In genomic region chr5:115033861-115034260, GRCh38 we compare ENCODE assay signal across 9 cellular contexts.
DNase-seq lines count a peak whose midpoint lies in the region; ATAC-seq, FAIRE-seq and TF ChIP-seq lines count a peak whose summit lies in the region.
"Had no signal": no experiment of that assay in that cellular context is flagged by ENCODE, and none has a peak within 500 bp of the region (broad histone marks: within the 10 kb centered on the region; RNA-seq: fewer than 3 reads in every experiment).

No MANE protein-coding gene starts in this region.

- H3K23me2 ChIP-seq in H1 (ENCODE audit: low read depth, low read length), result no peaks in the 10 kb centered on the region

- no peaks in the 10 kb centered on the region for H3K4me1 Mint-ChIP-seq in activated naive CD4-positive, alpha-beta T cell treated with anti-CD3 and anti-CD28 coated beads for 36 hours (ENCODE audit: low read depth)

- H2BK12ac ChIP-seq in H1 (ENCODE audit: low read depth, low read length), result no peak overlapping the region

- no peak overlapping the region for H3K9ac ChIP-seq in H1 (replicated peaks in 1 of 4; ENCODE audit: extremely low read depth in 1 of 4, low read depth in 3 of 4, low read length in 3 of 4)

- H2AFZ ChIP-seq in H1 (ENCODE audit: low read length), result no peak overlapping the region

- H3K18ac ChIP-seq in H1 (ENCODE audit: extremely low read depth, low read length), result no peak overlapping the region

- H3K27ac Mint-ChIP-seq in activated naive CD4-positive, alpha-beta T cell treated with anti-CD3 and anti-CD28 coated beads for 36 hours, result no peak overlapping the region

- TF ChIP-seq RAD21 in H1 (IDR thresholded peaks at IDR 0.05 in 1 of 2, conservative IDR thresholded peaks at IDR 0.05 in 1 of 2; ENCODE audit: low read depth in 2 of 2, low read length in 2 of 2), result peak; percentile 94 to 95

- H3K36me3 ChIP-seq in H1 (ENCODE audit: control insufficient read depth in 2 of 4, insufficient read depth in 4 of 4, low read length in 3 of 4), result 0 out of 8 replicates have a peak, but pooled peaks cover 0 to 2% (median 0%) of the 10 kb centered on the region in 4 experiments

- 79% methylated on average over 4 of the region's 4 CpGs; no CpG with 5 or more reads in 1 of the 2 experiments for WGBS in H1 (ENCODE audit: extremely low coverage in 1 of 2, insufficient coverage in 1 of 2, insufficient read length in 1 of 2, insufficient replicate concordance in 2 of 2, low coverage in 1 of 2, low lambda C conversion rate in 2 of 2, missing lambda C conversion rate in 1 of 2), 2 experiments

- no peak overlapping the region for H4K5ac ChIP-seq in H1 (ENCODE audit: insufficient read length, low read depth, low read length)

- no peaks in the 10 kb centered on the region for H3K79me2 ChIP-seq in H1 (ENCODE audit: control insufficient read depth in 1 of 2, insufficient read depth in 2 of 2, low read length in 2 of 2)

- H4K91ac ChIP-seq in H1 (replicated peaks; ENCODE audit: insufficient read length, low read length), result no peak overlapping the region

- CTCF ChIA-PET in activated naive CD4-positive, alpha-beta T cell treated with anti-CD3 and anti-CD28 coated beads for 36 hours (lab: Charles Lee), result interaction anchor here (0.7 kb wide), 1 partner anchor 981 kb away, joined by 3 read pairs; no protein-coding TSS in a partner anchor
- CTCF ChIA-PET in H1 (lab: Charles Lee; ENCODE audit: partially characterized antibody), result interaction anchor here (0.5 to 3.1 kb wide), 23 partner anchors 9 to 1369 kb away, joined by 3 to 22 read pairs (median 4); no protein-coding TSS in a partner anchor

- H3K14ac ChIP-seq in H1 (ENCODE audit: insufficient read length), result no peak overlapping the region

- DNase-seq in activated naive CD4-positive, alpha-beta T cell treated with anti-CD3 and anti-CD28 coated beads for 36 hours, result peak; percentile 4
- DNase-seq in activated naive CD4-positive, alpha-beta T cell treated with Interleukin-2 at 50 U/mL for 16 hours, result no peak
- DNase-seq in NAMALWA (ENCODE audit: low spot score), result peak; percentile 21
- peak; percentile 39 to 56 for DNase-seq in H1 (ENCODE audit: low read depth in 1 of 2, low spot score in 2 of 2)
- DNase-seq in urothelium cell line (ENCODE audit: low spot score), result peak; percentile 20

- peaks cover 11% of the 10 kb centered on the region for H3K9me3 Mint-ChIP-seq in activated naive CD4-positive, alpha-beta T cell treated with anti-CD3 and anti-CD28 coated beads for 36 hours

- peak; percentile 62 for FAIRE-seq in H1 (lab: Jason Lieb, UNC)
- FAIRE-seq in urothelium cell line (lab: Jason Lieb, UNC), result no peak

- H2BK120ac ChIP-seq in H1 (replicated peaks; ENCODE audit: low read depth, low read length), result no peak overlapping the region

- no peak for TF ChIP-seq EP300 in H1 (IDR thresholded peaks at IDR 0.05; ENCODE audit: borderline replicate concordance in 1 of 2, low read depth in 2 of 2, low read length in 2 of 2)

- ATAC-seq in HG02798 (IDR thresholded peaks at IDR 0.05; ENCODE audit: poor library complexity, unreplicated experiment) (no peak), HG02610 (IDR thresholded peaks at IDR 0.05; ENCODE audit: unreplicated experiment) (no peak), GM19463 (IDR thresholded peaks at IDR 0.05; ENCODE audit: unreplicated experiment) (no peak)
- ATAC-seq: sciatic nerve had no signal

- no peak overlapping the region for H4K8ac ChIP-seq in H1 (ENCODE audit: extremely low read depth, insufficient read depth, low read length)

- POLR2A ChIA-PET in H1 (lab: Charles Lee; ENCODE audit: partially characterized antibody), result no interaction called here

- no peak overlapping the region for H3K4me3 ChIP-seq in H1 (ENCODE audit: extremely low read depth in 1 of 4, insufficient read depth in 2 of 4, low read depth in 3 of 4, low read length in 4 of 4)

- H3K4me3 Mint-ChIP-seq in activated naive CD4-positive, alpha-beta T cell treated with anti-CD3 and anti-CD28 coated beads for 36 hours, result no peak overlapping the region

- no peak overlapping the region for H2BK5ac ChIP-seq in H1 (ENCODE audit: low read depth, low read length)

- H3K4ac ChIP-seq in H1 (replicated peaks; ENCODE audit: insufficient read length, low read depth, low read length), result no peak overlapping the region

- no peaks in the 10 kb centered on the region for H3K27me3 ChIP-seq in H1 (replicated peaks in 1 of 4; ENCODE audit: control insufficient read depth in 3 of 4, extremely low read depth in 1 of 4, insufficient read depth in 3 of 4, low read length in 3 of 4)

- no peak overlapping the region for H2BK20ac ChIP-seq in H1 (ENCODE audit: low read length)

- H3K4me1 ChIP-seq in H1 (replicated peaks in 1 of 4; ENCODE audit: control insufficient read depth in 3 of 4, insufficient read depth in 4 of 4, low read length in 3 of 4), result no peaks in the 10 kb centered on the region; a peak in 1 of 7 replicates

- peaks cover 2% of the 10 kb centered on the region for H3K36me3 Mint-ChIP-seq in activated naive CD4-positive, alpha-beta T cell treated with anti-CD3 and anti-CD28 coated beads for 36 hours (ENCODE audit: low read depth)

- no peak overlapping the region for H3K4me2 ChIP-seq in H1 (ENCODE audit: insufficient read depth in 1 of 2, low read depth in 2 of 2, low read length in 2 of 2)

- H3K56ac ChIP-seq in H1 (replicated peaks; ENCODE audit: insufficient read length, low read depth, low read length), result no peak overlapping the region

- H2AK5ac ChIP-seq in H1 (ENCODE audit: low read depth, low read length), result no peak overlapping the region

- intact Hi-C loops in activated naive CD4-positive, alpha-beta T cell treated with anti-CD3 and anti-CD28 coated beads for 36 hours (cut with micrococcal nuclease), result no loop called here

- H3K27me3 Mint-ChIP-seq in activated naive CD4-positive, alpha-beta T cell treated with anti-CD3 and anti-CD28 coated beads for 36 hours (ENCODE audit: low read depth), result peaks cover 6% of the 10 kb centered on the region

- H3K79me1 ChIP-seq in H1 (ENCODE audit: low read depth, low read length), result no peaks in the 10 kb centered on the region

- no peak overlapping the region for H2BK15ac ChIP-seq in H1 (ENCODE audit: low read length)

- H3K23ac ChIP-seq in H1 (ENCODE audit: insufficient read length), result no peak overlapping the region

- peaks cover 18 to 20% of the 10 kb centered on the region in 2 experiments; a peak in 3 of 4 replicates for H3K9me3 ChIP-seq in H1 (ENCODE audit: insufficient read depth in 2 of 2, low read depth in 1 of 2, low read length in 1 of 2)

- no peaks in the 10 kb centered on the region for H4K20me1 ChIP-seq in H1 (replicated peaks in 1 of 2; ENCODE audit: control insufficient read depth in 1 of 2, insufficient read depth in 2 of 2, low read length in 2 of 2)

- TF ChIP-seq POLR2A in H1 (IDR thresholded peaks at IDR 0.05; ENCODE audit: control extremely low read depth in 1 of 2, low read depth in 2 of 2, low read length in 2 of 2), result no peak

- H3K27ac ChIP-seq in H1 (ENCODE audit: low read depth, low read length), result no peak overlapping the region

- TF ChIP-seq CTCF in H1 (IDR thresholded peaks at IDR 0.05; ENCODE audit: control extremely low read depth in 1 of 3, insufficient read depth in 1 of 3, low read depth in 1 of 3, low read length in 3 of 3), result peak; percentile 73 to 83 (median 80)

TF ChIP-seq in H1, 55 proteins besides CTCF, POLR2A, EP300 and RAD21:
- no peak for TF ChIP-seq ZNF274 (IDR thresholded peaks at IDR 0.05; ENCODE audit: borderline replicate concordance, extremely low read depth, low read length)
TF ChIP-seq in H1: peak in this region for 0.
